ENCODE assay signal across 13 cellular contexts in the genomic region with DNA sequence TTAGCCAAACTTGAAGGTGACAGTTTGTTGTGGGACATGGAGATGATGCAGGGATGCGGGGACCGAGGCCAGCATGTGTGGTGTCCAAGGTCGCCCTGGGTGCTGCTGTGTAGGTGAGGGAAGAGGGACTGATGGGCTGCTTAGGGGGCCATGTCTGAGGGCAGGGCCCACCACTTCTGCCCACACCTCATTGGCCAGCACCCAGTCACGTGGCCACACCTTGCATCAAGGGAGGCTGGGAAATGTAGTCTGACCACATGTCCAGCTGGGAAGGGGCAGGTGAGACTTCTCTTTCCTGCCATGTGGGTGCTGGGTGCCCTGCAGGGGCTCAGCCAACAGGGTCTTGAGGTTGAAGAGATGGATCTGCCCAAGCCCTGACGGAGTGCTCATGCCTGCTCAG.
DNase-seq lines count a peak whose midpoint lies in the region; ATAC-seq and TF ChIP-seq lines count a peak whose summit lies in the region.
"Had no signal": no experiment of that assay in that cellular context is flagged by ENCODE, and none has a peak within 500 bp of the region (broad histone marks: within the 10 kb centered on the region; RNA-seq: fewer than 3 reads in every experiment).

No MANE protein-coding gene starts in this region.

- ATAC-seq in aorta (ENCODE audit: low FRiP score), result peak; percentile 19
- ATAC-seq in HG03159 (IDR thresholded peaks at IDR 0.05; ENCODE audit: unreplicated experiment), result no peak

- 90 to 92% methylated on average over 5 of the region's 5 CpGs for WGBS in aorta, 2 donors

- no peaks in the 10 kb centered on the region for H3K27me3 Mint-ChIP-seq in Calu3 (ENCODE audit: unreplicated experiment)
- H3K27me3 Mint-ChIP-seq: B cell had no signal

- TF ChIP-seq CTCF in cardiac muscle cell (IDR thresholded peaks at IDR 0.05; ENCODE audit: low read depth, low read length) (no peak), fibroblast of mammary gland (conservative IDR thresholded peaks at IDR 0.05; ENCODE audit: control insufficient read depth, insufficient read depth, low read depth, low read length) (no peak), Calu3 (IDR thresholded peaks at IDR 0.05; ENCODE audit: unreplicated experiment) (no peak)

- no peak overlapping the region for H3K4me3 Mint-ChIP-seq in Calu3 (ENCODE audit: low read depth, unreplicated experiment)
- H3K4me3 Mint-ChIP-seq: B cell, HFFc6 had no signal

- CTCF ChIA-PET in Calu3 (lab: Charles Lee), result no interaction called here

- H3K27ac ChIP-seq in cardiac muscle cell (no peak overlapping the region), aorta (ENCODE audit: low read depth in 1 of 2, low read length in 2 of 2) (no peak overlapping the region)

- DNase-seq in cardiac muscle cell (ENCODE audit: low read depth in 1 of 2, low spot score in 1 of 2), result peak; percentile 18 to 34
- DNase-seq in cardiac septum (ENCODE audit: low spot score), result no peak
- DNase-seq in NCI-H69 (lab: John Stamatoyannopoulos, UW), result peak; percentile 27
- DNase-seq in fibroblast of mammary gland (ENCODE audit: low read depth), result peak; percentile 26
- DNase-seq in aorta, result no peak
- no peak for DNase-seq in stimulated activated CD4-positive, alpha-beta T cell treated with anti-CD3 and anti-CD28 coated beads, Interleukin-15, amount 100 ng/mL, for 24 hours
- DNase-seq in Calu3, result no peak
- DNase-seq: activated CD4-positive, alpha-beta T cell treated with anti-CD3 and anti-CD28 coated beads for 4 hours; activated effector memory CD4-positive, alpha-beta T cell treated with anti-CD3 and anti-CD28 coated beads, Interleukin-2, amount 50 U/mL, for 16 hours; HFFc6; NCI-H774 had no signal

- H3K4me1 ChIP-seq in cardiac muscle cell (ENCODE audit: low read depth) (no peaks in the 10 kb centered on the region), aorta (ENCODE audit: control insufficient read depth in 1 of 2, insufficient read depth in 2 of 2, low read length in 2 of 2) (no peaks in the 10 kb centered on the region)

- no peak overlapping the region for H3K4me3 ChIP-seq in cardiac muscle cell
- no peak overlapping the region for H3K4me3 ChIP-seq in fibroblast of mammary gland (ENCODE audit: control insufficient read depth, low read depth, low read length)
- H3K4me3 ChIP-seq in aorta (ENCODE audit: low read length in 2 of 2), result no peak overlapping the region

- H3K36me3 Mint-ChIP-seq in Calu3 (ENCODE audit: insufficient read depth, unreplicated experiment), result peaks cover 5% of the 10 kb centered on the region

- H3K27me3 ChIP-seq in cardiac muscle cell (no peaks in the 10 kb centered on the region), aorta (ENCODE audit: control insufficient read depth in 1 of 2, insufficient read depth in 2 of 2, low read length in 1 of 2) (no peaks in the 10 kb centered on the region)

- H3K9me3 ChIP-seq in cardiac muscle cell (ENCODE audit: low read depth) (no peaks in the 10 kb centered on the region), aorta (ENCODE audit: control insufficient read depth, low read length) (no peaks in the 10 kb centered on the region)

- no peaks in the 10 kb centered on the region for H3K9me3 Mint-ChIP-seq in Calu3 (ENCODE audit: low read depth, unreplicated experiment)

- H3K36me3 ChIP-seq in cardiac muscle cell (peaks cover 11% of the 10 kb centered on the region), aorta (ENCODE audit: control insufficient read depth in 1 of 2, insufficient read depth in 2 of 2, low read length in 1 of 2) (peaks cover 0 to 2% of the 10 kb centered on the region in 2 donors)

- intact Hi-C loops in cardiac septum (cut with DNase I) (no loop called here), aorta (cut with DNase I) (loop anchor here in 1 of 2 donors (10.0 kb wide), 1 partner anchor 97 kb away; no protein-coding TSS in a partner anchor), Calu3 (cut with micrococcal nuclease; ENCODE audit: unreplicated experiment) (no loop called here)

- no peaks in the 10 kb centered on the region for H3K4me1 Mint-ChIP-seq in Calu3 (ENCODE audit: low read depth, unreplicated experiment)

- no TSS peak for BruUV-seq in Calu3 (replicated peaks; lab: Mats Ljungman, UMichigan)

- H3K27ac Mint-ChIP-seq in Calu3 (ENCODE audit: unreplicated experiment), result no peak overlapping the region
- H3K27ac Mint-ChIP-seq: B cell, HFFc6 had no signal

Comparison
In these comparisons a context has a peak if more than half of its experiments do, and no peak if none do; other contexts are left out.
1. DNase-seq: peak in cardiac muscle cell (2 of 2), NCI-H69 (single experiment) and fibroblast of mammary gland (single experiment); none in cardiac septum (single experiment), aorta (0 of 2), stimulated activated CD4-positive, alpha-beta T cell treated with anti-CD3 and anti-CD28 coated beads, Interleukin-15, amount 100 ng/mL, for 24 hours (single experiment) and Calu3 (single experiment).